1 cellular context compared by ENCODE assay signal in genomic region chr6:110125361-110125760, GRCh38.
TF ChIP-seq lines count a peak whose summit lies in the region.

No MANE protein-coding gene starts in this region.

TF ChIP-seq in HepG2, 621 proteins besides CTCF, POLR2A, EP300 and RAD21:
- TF ChIP-seq ZKSCAN5 (CRISPR knock-in tag; IDR thresholded peaks at IDR 0.05) (no peak), ZNF333 (CRISPR knock-in tag; IDR thresholded peaks at IDR 0.05; ENCODE audit: borderline replicate concordance) (no peak), HNRNPH1 (optimal IDR thresholded peaks at IDR 0.05; ENCODE audit: low read depth, low read length) (no peak), KMT2B (CRISPR knock-in tag; IDR thresholded peaks at IDR 0.05) (no peak), ZNF710 (CRISPR knock-in tag; IDR thresholded peaks at IDR 0.05; ENCODE audit: borderline replicate concordance) (no peak), ZNF441 (CRISPR knock-in tag; IDR thresholded peaks at IDR 0.05; ENCODE audit: borderline replicate concordance) (no peak), ZNF660 (CRISPR knock-in tag; IDR thresholded peaks at IDR 0.05; ENCODE audit: borderline replicate concordance, low read depth) (no peak), PRMT3 (CRISPR knock-in tag; IDR thresholded peaks at IDR 0.05; ENCODE audit: borderline replicate concordance, low read depth) (no peak), DRAP1 (CRISPR knock-in tag; IDR thresholded peaks at IDR 0.05) (no peak), ZNF792 (CRISPR knock-in tag; IDR thresholded peaks at IDR 0.05) (no peak), TCF7L2 (IDR thresholded peaks at IDR 0.05; ENCODE audit: low read depth, low read length) (no peak), ZNF550 (CRISPR knock-in tag; IDR thresholded peaks at IDR 0.05; ENCODE audit: borderline replicate concordance) (no peak), PITX1 (CRISPR knock-in tag; IDR thresholded peaks at IDR 0.05) (no peak), BHLHE40 (IDR thresholded peaks at IDR 0.05; ENCODE audit: low read length) (no peak), GTF2F1 (IDR thresholded peaks at IDR 0.05; ENCODE audit: low read length) (no peak), YEATS4 (CRISPR knock-in tag; IDR thresholded peaks at IDR 0.05; ENCODE audit: borderline replicate concordance) (no peak), ZC3H4 (CRISPR knock-in tag; IDR thresholded peaks at IDR 0.05; ENCODE audit: borderline replicate concordance) (no peak), ZNF670 (CRISPR knock-in tag; IDR thresholded peaks at IDR 0.05; ENCODE audit: borderline replicate concordance) (no peak)
